7 cellular contexts compared by ENCODE assay signal in genomic region chr12:108305520-108305919, GRCh38. TPM values are rescaled to one million over a fixed set of nuclear protein-coding genes. Genes with fewer than 3 reads are reported as not detected.
DNase-seq lines count a peak whose midpoint lies in the region; ATAC-seq and TF ChIP-seq lines count a peak whose summit lies in the region.

No MANE protein-coding gene starts in this region.

- TF ChIP-seq CTCF in IMR-90 (conservative IDR thresholded peaks at IDR 0.05; ENCODE audit: low read depth, low read length), result no peak
- no peak for TF ChIP-seq CTCF in brain (conservative IDR thresholded peaks at IDR 0.05)
- TF ChIP-seq CTCF in suprapubic skin (IDR thresholded peaks at IDR 0.05), result no peak

- H3K4me1 Mint-ChIP-seq in brain, result peaks cover 73% of the 10 kb centered on the region

- no peak for TF ChIP-seq RAD21 in IMR-90 (IDR thresholded peaks at IDR 0.05; ENCODE audit: low read length)

- POLR2A ChIA-PET in IMR-90 (lab: Charles Lee; ENCODE audit: unreplicated experiment), result no interaction called here

- H3K27me3 ChIP-seq in IMR-90 (ENCODE audit: control insufficient read depth, insufficient read depth, low read length) (no peaks in the 10 kb centered on the region), suprapubic skin (peaks cover 7% of the 10 kb centered on the region)

- H3K9me1 ChIP-seq in IMR-90 (ENCODE audit: insufficient read depth, low read length), result no peaks in the 10 kb centered on the region

- no peaks in the 10 kb centered on the region for H3K36me3 Mint-ChIP-seq in brain

- H3K27ac Mint-ChIP-seq in brain, result peak overlapping the region in 3 of 5 experiments; percentile 77 to 83 (median 82)

- in situ Hi-C loops in IMR-90 (cut with MboI; ENCODE audit: low sequenced_read_pairs), result no loop called here

- no peak overlapping the region for H3K9ac ChIP-seq in IMR-90 (ENCODE audit: low read depth, low read length)

- H3K4me3 ChIP-seq in IMR-90 (ENCODE audit: insufficient read depth, low read depth, low read length) (no peak overlapping the region), suprapubic skin (peak overlapping the region; percentile 7)

- H2BK120ac ChIP-seq in IMR-90 (ENCODE audit: low read depth, low read length), result no peak overlapping the region

- peak overlapping the region; percentile 63; the same call in 1 of the 2 replicates for H3K4me2 ChIP-seq in IMR-90 (ENCODE audit: low read depth, low read length)

- H2AK9ac ChIP-seq in IMR-90 (replicated peaks; ENCODE audit: low read depth, low read length, poor library complexity), result peak overlapping the region; percentile 1

- intact Hi-C loops in IMR-90 (cut with micrococcal nuclease), result no loop called here

- H3K23ac ChIP-seq in IMR-90 (ENCODE audit: low read depth, low read length), result no peak overlapping the region

- dilution Hi-C loops in IMR-90 (cut with HindIII; ENCODE audit: low sequenced_read_pairs, unreplicated experiment), result no loop called here

- H3K9me3 Mint-ChIP-seq in brain, result peaks cover 0 to 4% (median 0%) of the 10 kb centered on the region in 5 experiments

- WGBS in IMR-90 (ENCODE audit: extremely low coverage in 2 of 2, insufficient read length in 1 of 2), 2 experiments, result 0% methylated on average over 2 of the region's 9 CpGs; no CpG with 5 or more reads in 1 of the 2 experiments
- WGBS in suprapubic skin, result 0% methylated on average over 3 of the region's 9 CpGs

- no peak overlapping the region for H4K91ac ChIP-seq in IMR-90 (ENCODE audit: insufficient read depth, low read depth, low read length)

- BruUV-seq in IMR-90 (replicated peaks; lab: Mats Ljungman, UMichigan), result no TSS peak

- ATAC-seq in IMR-90 (ENCODE audit: low read depth), result peak; percentile 83
- no peak for ATAC-seq in HG02798 (IDR thresholded peaks at IDR 0.05; ENCODE audit: poor library complexity, unreplicated experiment)
- ATAC-seq in HG02678 (IDR thresholded peaks at IDR 0.05; ENCODE audit: unreplicated experiment), result no peak

- CTCF ChIA-PET in IMR-90 (lab: Yijun Ruan, JAX), result no interaction called here

- H3K4me1 ChIP-seq in IMR-90 (ENCODE audit: control insufficient read depth, insufficient read depth, low read length) (no peaks in the 10 kb centered on the region), suprapubic skin (peaks cover 69% of the 10 kb centered on the region)

- H3K27me3 Mint-ChIP-seq in brain, result peaks cover 6% of the 10 kb centered on the region

- H3K56ac ChIP-seq in IMR-90 (ENCODE audit: extremely low read depth, insufficient read depth, low read length), result no peak overlapping the region

- H3K36me3 ChIP-seq in IMR-90 (ENCODE audit: control insufficient read depth, insufficient read depth, low read length), result no peaks in the 10 kb centered on the region
- H3K36me3 ChIP-seq in suprapubic skin, result no peaks in the 10 kb centered on the region

- H3K14ac ChIP-seq in IMR-90 (replicated peaks; ENCODE audit: low read depth, low read length), result no peak overlapping the region

- H2BK5ac ChIP-seq in IMR-90 (ENCODE audit: low read depth, low read length, poor library complexity, severe bottlenecking), result no peak overlapping the region

- H4K5ac ChIP-seq in IMR-90 (ENCODE audit: low read depth, low read length), result no peak overlapping the region

- no peak overlapping the region for H2BK15ac ChIP-seq in IMR-90 (ENCODE audit: low read depth, low read length)

- TF ChIP-seq EP300 in suprapubic skin (IDR thresholded peaks at IDR 0.05), result no peak

- no peak overlapping the region for H3K4me3 Mint-ChIP-seq in brain

- H2AK5ac ChIP-seq in IMR-90 (ENCODE audit: low read depth, low read length), result no peak overlapping the region

- no peak overlapping the region for H2AFZ ChIP-seq in IMR-90 (replicated peaks; ENCODE audit: low read length, poor library complexity)

- H3K27ac ChIP-seq in IMR-90 (ENCODE audit: insufficient read depth, low read length), result no peak overlapping the region
- peak overlapping the region; percentile 86 for H3K27ac ChIP-seq in suprapubic skin

- H3K9me3 ChIP-seq in IMR-90 (ENCODE audit: control insufficient read depth, insufficient read depth, low read length) (no peaks in the 10 kb centered on the region), suprapubic skin (no peaks in the 10 kb centered on the region)

- no peaks in the 10 kb centered on the region for H3K79me1 ChIP-seq in IMR-90 (ENCODE audit: low read depth in 1 of 2, low read length in 2 of 2)

- no peak overlapping the region for H3K4ac ChIP-seq in IMR-90 (ENCODE audit: low read depth, low read length)

- DNase-seq in IMR-90 (peak; percentile 71), left kidney (ENCODE audit: low read depth, low spot score) (peak; percentile 59), suprapubic skin (ENCODE audit: low spot score in 2 of 2) (peak; percentile 94 to 95), NCI-H524 (lab: John Stamatoyannopoulos, UW) (no peak)

- no peak overlapping the region for H2BK20ac ChIP-seq in IMR-90 (ENCODE audit: low read depth, low read length)

- TF ChIP-seq POLR2A in IMR-90 (IDR thresholded peaks at IDR 0.05; ENCODE audit: low read depth, low read length), result no peak
- TF ChIP-seq POLR2A in suprapubic skin (IDR thresholded peaks at IDR 0.05), result peak in 1 of 2 donors; percentile 39

- H3K18ac ChIP-seq in IMR-90 (ENCODE audit: low read depth, low read length), result no peak overlapping the region

- H4K8ac ChIP-seq in IMR-90 (ENCODE audit: low read depth in 2 of 2, low read length in 2 of 2), result no peak overlapping the region

- H4K20me1 ChIP-seq in IMR-90 (ENCODE audit: insufficient read depth, low read length), result no peaks in the 10 kb centered on the region

TF ChIP-seq in IMR-90, 13 proteins besides CTCF, POLR2A, EP300 and RAD21:
- no peak for TF ChIP-seq ELK1 (IDR thresholded peaks at IDR 0.05; ENCODE audit: borderline replicate concordance, low read depth, low read length)
- no peak for TF ChIP-seq SMC3 (IDR thresholded peaks at IDR 0.05; ENCODE audit: low read depth, low read length)
- TF ChIP-seq BHLHE40 (IDR thresholded peaks at IDR 0.05; ENCODE audit: low read depth, low read length), result peak; percentile 90
- no peak for TF ChIP-seq RCOR1 (IDR thresholded peaks at IDR 0.05; ENCODE audit: insufficient replicate concordance, low read length)
- TF ChIP-seq FOS (IDR thresholded peaks at IDR 0.05; ENCODE audit: low read depth, low read length), result peak; percentile 34; the same call in 1 of the 2 replicates
TF ChIP-seq in IMR-90: peak in this region for 2.

RNA-seq across cellular contexts. Expression of gene CMKLR1, which starts 33.6 kb away (rescaled TPM):
- not detected in 2 replicates for total RNA-seq in IMR-90 (2012; rRNA removed)
- polyA plus RNA-seq in IMR-90 (2012; rRNA removed), result not detected in 2 replicates
- not detected in 2 replicates for polyA plus RNA-seq in IMR-90 (2012; cell fraction: cytosol; rRNA removed)
- polyA plus RNA-seq in IMR-90 (2012; cell fraction: nucleus; rRNA removed; ENCODE audit: low replicate concordance), result not detected in 2 replicates
- 1.6 TPM for polyA plus RNA-seq in brain (ENCODE audit: insufficient read depth, low read depth, low replicate concordance)
- total RNA-seq in suprapubic skin, result 1 to 10 TPM; 2.1 to 5.2 (median 3.4) TPM

Comparison
In these comparisons a context has a peak if more than half of its experiments do, and no peak if none do; other contexts are left out.
1. DNase-seq: peak in IMR-90 (single experiment), left kidney (single experiment) and suprapubic skin (2 of 2); none in NCI-H524 (0 of 2).